ENCODE assay signal across 21 cellular contexts in the genomic region with DNA sequence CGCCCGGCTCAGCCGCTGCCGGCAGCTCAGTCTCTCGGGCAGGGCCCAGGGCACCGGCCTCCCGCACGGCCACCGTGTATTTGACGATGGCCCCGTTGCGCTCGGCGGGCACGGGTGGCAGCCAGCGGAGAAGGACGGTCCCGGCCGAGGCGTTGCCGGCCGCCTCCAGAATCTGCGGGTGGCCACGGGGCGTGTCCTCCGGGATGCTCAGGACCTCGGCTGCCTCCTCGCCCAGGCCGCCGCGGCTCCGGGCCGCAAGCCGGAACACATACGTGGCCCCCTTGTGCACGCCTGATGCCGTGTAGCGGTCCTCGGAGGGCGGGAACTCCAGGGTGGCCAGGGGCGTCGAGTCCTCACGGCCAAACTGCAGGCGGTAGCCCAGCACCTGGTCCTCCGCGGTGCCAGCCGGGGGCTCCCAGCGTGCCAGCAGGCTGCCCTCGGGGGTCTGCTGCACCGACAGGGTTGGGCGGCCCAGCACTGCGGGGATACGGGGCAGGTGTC.
"Had no signal": no experiment of that assay in that cellular context is flagged by ENCODE, and none has a peak within 500 bp of the region (broad histone marks: within the 10 kb centered on the region; RNA-seq: fewer than 3 reads in every experiment).

No MANE protein-coding gene starts in this region.

- H3K9me3 ChIP-seq: SJSA1 had no signal

- H3K27ac ChIP-seq: KMS-11, SJSA1, SK-N-MC had no signal

- H3K4me3 ChIP-seq: SJSA1, SK-N-MC had no signal

- H3K27me3 ChIP-seq: SJSA1 had no signal

- H3K9ac ChIP-seq: KMS-11 had no signal

- DNase-seq: IMR-90, Kasumi-1, MM.1S, NCI-H1092 treated with DMSO at 0.1 percent for 48 hours, NCI-H1436, NCI-H1694, NCI-H187 treated with DMSO at 0.1 percent for 48 hours, NCI-H2081, NCI-H2107, NCI-H226, NCI-H446, NCI-H510A, NCI-H524 treated with DMSO at 0.1 percent for 48 hours, NCI-H69, NCI-H774, Right ventricle myocardium superior, RPMI8226, SIG-M5 had no signal

- H3K4me2 ChIP-seq: KMS-11 had no signal

- H3K4me1 ChIP-seq: SJSA1 had no signal
